Comparison of ENCODE assay signal across 9 cellular contexts in genomic region chr21:43731891-43732711, GRCh38. TPM values are rescaled to one million over a fixed set of nuclear protein-coding genes. Genes with fewer than 3 reads are reported as not detected.
DNase-seq lines count a peak whose midpoint lies in the region; ATAC-seq and TF ChIP-seq lines count a peak whose summit lies in the region.
"Had no signal": no experiment of that assay in that cellular context is flagged by ENCODE, and none has a peak within 500 bp of the region (broad histone marks: within the 10 kb centered on the region; RNA-seq: fewer than 3 reads in every experiment).

No MANE protein-coding gene starts in this region.

- peak overlapping the region in 1 of 2 donors; percentile 24 for H3K9ac ChIP-seq in colonic mucosa (ENCODE audit: low read depth in 2 of 2, low read length in 2 of 2)

- no peaks in the 10 kb centered on the region for H3K9me3 ChIP-seq in colonic mucosa
- H3K9me3 ChIP-seq in aorta (ENCODE audit: control insufficient read depth, low read length) = no peaks in the 10 kb centered on the region

- H3K9me3 Mint-ChIP-seq in naive thymus-derived CD8-positive, alpha-beta T cell = no peaks in the 10 kb centered on the region

- H3K27ac Mint-ChIP-seq in naive thymus-derived CD8-positive, alpha-beta T cell = peak overlapping the region in 8 of 10 donors; percentile 41 to 95 (median 82)

- H3K36me3 ChIP-seq in colonic mucosa (no peaks in the 10 kb centered on the region), aorta (ENCODE audit: control insufficient read depth in 1 of 2, insufficient read depth in 2 of 2, low read length in 1 of 2) (no peaks in the 10 kb centered on the region)

- WGBS in aorta, 2 donors = 28 to 43% methylated on average over 23 of the region's 23 CpGs

- H3K4me1 Mint-ChIP-seq in naive thymus-derived CD8-positive, alpha-beta T cell = peaks cover 32 to 65% (median 52%) of the 10 kb centered on the region in 4 donors

- no peaks in the 10 kb centered on the region for H3K27me3 ChIP-seq in colonic mucosa
- no peaks in the 10 kb centered on the region for H3K27me3 ChIP-seq in aorta (ENCODE audit: control insufficient read depth in 1 of 2, insufficient read depth in 2 of 2, low read length in 1 of 2)

- intact Hi-C loops in cardiac septum (cut with DNase I) = no loop called here
- intact Hi-C loops in left cardiac atrium (cut with DNase I) = no loop called here
- intact Hi-C loops in colonic mucosa (cut with DNase I) = no loop called here
- intact Hi-C loops in aorta (cut with DNase I) = loop anchor here in 1 of 2 donors (5.0 kb wide), 1 partner anchor 35 kb away; no protein-coding TSS in a partner anchor

- H3K4me3 Mint-ChIP-seq in naive thymus-derived CD8-positive, alpha-beta T cell = peak overlapping the region in 1 of 10 donors; percentile 23

- peaks cover 29% of the 10 kb centered on the region for H3K4me1 ChIP-seq in colonic mucosa
- H3K4me1 ChIP-seq in aorta (ENCODE audit: control insufficient read depth in 1 of 2, insufficient read depth in 2 of 2, low read length in 2 of 2) = no peaks in the 10 kb centered on the region

- H3K4me3 ChIP-seq in colonic mucosa = no peak overlapping the region
- no peak overlapping the region for H3K4me3 ChIP-seq in aorta (ENCODE audit: low read length in 2 of 2)

- DNase-seq in cardiac septum (ENCODE audit: low spot score) = peak; percentile 74
- no peak for DNase-seq in left cardiac atrium
- DNase-seq in colonic mucosa = no peak
- DNase-seq in naive thymus-derived CD8-positive, alpha-beta T cell = no peak
- DNase-seq in aorta = peak; percentile 42 to 74
- DNase-seq in NCI-H2227 treated with DMSO at 0.1 percent for 48 hours (lab: John Stamatoyannopoulos, UW) = no peak
- DNase-seq: occipital lobe had no signal

- ATAC-seq in left cardiac atrium (no peak), aorta (ENCODE audit: low FRiP score) (no peak), GM19395 (IDR thresholded peaks at IDR 0.05; ENCODE audit: unreplicated experiment) (no peak), HG02623 (IDR thresholded peaks at IDR 0.05; ENCODE audit: unreplicated experiment) (no peak)
- ATAC-seq in naive thymus-derived CD8-positive, alpha-beta T cell = no peak

- H3K27ac ChIP-seq in colonic mucosa (peak overlapping the region; percentile 29), aorta (ENCODE audit: low read depth in 1 of 2, low read length in 2 of 2) (no peak overlapping the region)

- POLR2A ChIA-PET in naive thymus-derived CD8-positive, alpha-beta T cell (lab: Charles Lee) = no interaction called here

- H3K27me3 Mint-ChIP-seq in naive thymus-derived CD8-positive, alpha-beta T cell = no peaks in the 10 kb centered on the region

- no peaks in the 10 kb centered on the region for H3K36me3 Mint-ChIP-seq in naive thymus-derived CD8-positive, alpha-beta T cell

- no peak for TF ChIP-seq CTCF in colonic mucosa (IDR thresholded peaks at IDR 0.05)

RNA-seq across cellular contexts. Expression of gene PDXK, which starts 13.2 kb away (rescaled TPM):
- total RNA-seq in cardiac septum (56.9 TPM), left cardiac atrium (100 to 1,000 TPM; 101 to 120 TPM), colonic mucosa (100 to 1,000 TPM; 155 to 188 TPM), aorta (10 to 100 TPM; 90.7 to 94.4 TPM)
- total RNA-seq in naive thymus-derived CD8-positive, alpha-beta T cell = 10 to 100 TPM; 56.3 to 60.6 TPM
- 10 to 100 TPM; 27.1 to 36.0 (median 29.6) TPM for polyA plus RNA-seq in naive thymus-derived CD8-positive, alpha-beta T cell
- polyA plus RNA-seq in aorta = 10 to 100 TPM; 25.8 to 38.2 TPM

RNA-seq across cellular contexts. Expression of gene CSTB, which starts 44.0 kb away (rescaled TPM):
- total RNA-seq in cardiac septum (34.6 TPM), left cardiac atrium (10 to 100 TPM; 33.0 to 40.2 TPM), colonic mucosa (10 to 100 TPM; 67.5 to 86.6 TPM), aorta (10 to 100 TPM; 30.3 to 44.3 TPM)
- total RNA-seq in naive thymus-derived CD8-positive, alpha-beta T cell = 10 to 100 TPM; 30.7 to 33.1 TPM
- 10 to 100 TPM; 54.9 to 67.4 (median 62.7) TPM for polyA plus RNA-seq in naive thymus-derived CD8-positive, alpha-beta T cell
- 10 to 100 TPM; 44.6 to 71.6 TPM for polyA plus RNA-seq in aorta

RNA-seq across cellular contexts. Expression of gene RRP1, which starts 57.3 kb away (rescaled TPM):
- total RNA-seq in cardiac septum (10.3 TPM), left cardiac atrium (10 to 100 TPM; 10.6 to 14.9 TPM), colonic mucosa (10 to 100 TPM; 14.5 to 25.7 TPM), aorta (10 to 100 TPM; 17.5 to 18.1 TPM)
- total RNA-seq in naive thymus-derived CD8-positive, alpha-beta T cell = 10 to 100 TPM; 27.5 to 28.3 TPM
- 10 to 100 TPM; 12.3 to 23.5 (median 14.8) TPM for polyA plus RNA-seq in naive thymus-derived CD8-positive, alpha-beta T cell
- 10 to 100 TPM in 1 of 2 donors, 1 to 10 TPM in 1; 4.4 to 17.9 TPM for polyA plus RNA-seq in aorta

Comparison
In these comparisons a context has a peak if more than half of its experiments do, and no peak if none do; other contexts are left out.
1. DNase-seq: peak in cardiac septum (single experiment) and aorta (2 of 2); none in left cardiac atrium (single experiment), colonic mucosa (single experiment), naive thymus-derived CD8-positive, alpha-beta T cell (0 of 10) and NCI-H2227 treated with DMSO at 0.1 percent for 48 hours (single experiment).